Comparison of ENCODE assay signal across 8 cellular contexts in the genomic region with DNA sequence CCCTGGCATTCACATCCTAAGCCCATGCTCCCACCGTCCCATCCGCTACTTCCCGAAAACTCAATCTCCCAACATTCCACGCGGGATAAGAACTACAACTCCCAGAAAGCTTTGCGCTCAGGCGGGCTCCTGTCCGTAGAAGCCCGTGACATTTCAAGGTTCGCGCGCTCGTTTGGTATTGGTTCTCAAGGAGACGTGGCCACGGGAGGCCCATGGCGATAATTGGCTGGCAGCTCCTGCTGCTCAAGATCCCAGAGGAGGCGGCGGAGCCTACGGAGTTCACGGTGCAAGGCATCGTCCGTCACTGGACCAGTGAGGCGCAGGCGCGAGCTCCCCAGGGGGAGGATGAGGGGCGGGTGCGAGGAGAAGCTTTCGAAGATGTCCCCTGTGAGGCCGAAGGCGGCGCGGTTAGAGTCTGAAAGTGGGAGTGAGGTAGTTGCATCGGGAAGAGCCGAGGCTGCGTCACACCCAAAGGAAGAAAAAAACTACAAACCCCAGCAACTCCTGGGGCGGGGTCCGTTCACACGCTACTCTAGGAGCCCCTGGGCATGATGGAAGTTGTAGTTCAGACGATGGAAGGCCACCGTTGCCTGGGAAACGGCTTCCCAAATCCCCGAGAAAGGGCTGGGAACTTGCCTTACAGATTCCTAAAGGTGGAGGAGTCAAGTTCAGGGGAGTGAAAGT. TPM values are rescaled to one million over a fixed set of nuclear protein-coding genes. Genes with fewer than 3 reads are reported as not detected.
DNase-seq lines count a peak whose midpoint lies in the region; ATAC-seq and TF ChIP-seq lines count a peak whose summit lies in the region.

No MANE protein-coding gene starts in this region.

- POLR2A ChIA-PET in PC-3 (lab: Charles Lee; ENCODE audit: unreplicated experiment) = interaction anchor here (0.6 kb wide), 1 partner anchor 87 kb away, joined by 4 read pairs; no protein-coding TSS in a partner anchor
- POLR2A ChIA-PET in naive thymus-derived CD8-positive, alpha-beta T cell (lab: Charles Lee) = interaction anchor here (0.7 to 2.2 kb wide), 8 partner anchors 12 to 1372 kb away, joined by 3 to 13 read pairs (median 6); partner anchors contain the start of genes CA11, DBP, DHX34 and GYS1

- DNase-seq in DMS153 (lab: John Stamatoyannopoulos, UW) (peak; percentile 99), PC-3 (peak; percentile 96), fibroblast of gingiva (ENCODE audit: low read depth) (peak; percentile 99)
- peak; percentile 99 for DNase-seq in Jurkat, Clone E6-1 (ENCODE audit: low read depth, low spot score)
- DNase-seq in activated T-cell treated with anti-CD3 and anti-CD28 coated beads, Interleukin-2, amount 50 U/mL, for 4 hours = peak; percentile 79
- peak; percentile 77 to 96 (median 87) for DNase-seq in naive thymus-derived CD8-positive, alpha-beta T cell
- DNase-seq in stimulated activated naive B cell treated with anti-CD40 and anti-IgM and Interleukin-4, amounts not matched to agents 10 μg/mL and 1 μg/mL and 100 μg/mL, for 72 hours = peak; percentile 92

- CTCF ChIA-PET in PC-3 (lab: Charles Lee) = interaction anchor here (0.6 kb wide), 1 partner anchor 1807 kb away, joined by 4 read pairs; no protein-coding TSS in a partner anchor

- no peaks in the 10 kb centered on the region for H3K9me3 ChIP-seq in PC-3 (ENCODE audit: low read length)

- H3K4me3 Mint-ChIP-seq in activated T-cell treated with anti-CD3 and anti-CD28 coated beads, Interleukin-2, amount 50 U/mL, for 4 hours = peak overlapping the region; percentile 87
- H3K4me3 Mint-ChIP-seq in naive thymus-derived CD8-positive, alpha-beta T cell = peak overlapping the region; percentile 89 to 98 (median 96)
- H3K4me3 Mint-ChIP-seq in stimulated activated naive B cell treated with anti-CD40 and anti-IgM and Interleukin-4, amounts not matched to agents 10 μg/mL and 1 μg/mL and 100 μg/mL, for 72 hours = peak overlapping the region; percentile 92 to 96

- H3K27me3 ChIP-seq in PC-3 (ENCODE audit: low read length) = no peaks in the 10 kb centered on the region

- H3K27ac Mint-ChIP-seq in naive thymus-derived CD8-positive, alpha-beta T cell = peak overlapping the region; percentile 96 to 99 (median 98)
- peak overlapping the region; percentile 98 for H3K27ac Mint-ChIP-seq in stimulated activated naive B cell treated with anti-CD40 and anti-IgM and Interleukin-4, amounts not matched to agents 10 μg/mL and 1 μg/mL and 100 μg/mL, for 72 hours

- peak overlapping the region; percentile 85 for H2AFZ ChIP-seq in PC-3 (ENCODE audit: low read length)

- H3K36me3 Mint-ChIP-seq in activated T-cell treated with anti-CD3 and anti-CD28 coated beads, Interleukin-2, amount 50 U/mL, for 4 hours (ENCODE audit: insufficient read depth) = peaks cover 3% of the 10 kb centered on the region
- H3K36me3 Mint-ChIP-seq in naive thymus-derived CD8-positive, alpha-beta T cell = peaks cover 0 to 9% (median 7%) of the 10 kb centered on the region in 3 donors
- peaks cover 7 to 9% of the 10 kb centered on the region in 2 donors for H3K36me3 Mint-ChIP-seq in stimulated activated naive B cell treated with anti-CD40 and anti-IgM and Interleukin-4, amounts not matched to agents 10 μg/mL and 1 μg/mL and 100 μg/mL, for 72 hours

- H3K9ac ChIP-seq in PC-3 (ENCODE audit: low read length) = peak overlapping the region; percentile 64

- H3K4me1 Mint-ChIP-seq in activated T-cell treated with anti-CD3 and anti-CD28 coated beads, Interleukin-2, amount 50 U/mL, for 4 hours (ENCODE audit: low read depth) = peaks cover 16% of the 10 kb centered on the region
- H3K4me1 Mint-ChIP-seq in naive thymus-derived CD8-positive, alpha-beta T cell = peaks cover 13 to 26% (median 25%) of the 10 kb centered on the region in 4 donors
- peaks cover 11 to 26% of the 10 kb centered on the region in 2 donors for H3K4me1 Mint-ChIP-seq in stimulated activated naive B cell treated with anti-CD40 and anti-IgM and Interleukin-4, amounts not matched to agents 10 μg/mL and 1 μg/mL and 100 μg/mL, for 72 hours

- H3K27ac ChIP-seq in PC-3 (ENCODE audit: low read length) = peak overlapping the region; percentile 14

- no peaks in the 10 kb centered on the region for H3K79me2 ChIP-seq in PC-3 (ENCODE audit: low read length)

- TF ChIP-seq CTCF in PC-3 (conservative IDR thresholded peaks at IDR 0.05; ENCODE audit: low read depth, low read length) = no peak

- no TSS peak for BruUV-seq in PC-3 (replicated peaks; lab: Mats Ljungman, UMichigan)

- H3K4me2 ChIP-seq in PC-3 (ENCODE audit: low read length) = peak overlapping the region; percentile 80

- no peaks in the 10 kb centered on the region for H3K9me2 ChIP-seq in PC-3 (replicated peaks; ENCODE audit: low read length)

- H3K4me3 ChIP-seq in Jurkat, Clone E6-1 (ENCODE audit: low read length) = peak overlapping the region; percentile 70
- H3K4me3 ChIP-seq in PC-3 (ENCODE audit: low read length) = peak overlapping the region; percentile 69

- no peaks in the 10 kb centered on the region for H3K36me3 ChIP-seq in PC-3 (ENCODE audit: low read depth, low read length)

- intact Hi-C loops in PC-3 (cut with micrococcal nuclease) = no loop called here

- H3K27me3 Mint-ChIP-seq in activated T-cell treated with anti-CD3 and anti-CD28 coated beads, Interleukin-2, amount 50 U/mL, for 4 hours (ENCODE audit: low read depth) = no peaks in the 10 kb centered on the region
- H3K27me3 Mint-ChIP-seq in naive thymus-derived CD8-positive, alpha-beta T cell = no peaks in the 10 kb centered on the region
- H3K27me3 Mint-ChIP-seq in stimulated activated naive B cell treated with anti-CD40 and anti-IgM and Interleukin-4, amounts not matched to agents 10 μg/mL and 1 μg/mL and 100 μg/mL, for 72 hours = no peaks in the 10 kb centered on the region

- no peaks in the 10 kb centered on the region for H4K20me1 ChIP-seq in PC-3 (ENCODE audit: low read length)

- ATAC-seq in GM21576 (IDR thresholded peaks at IDR 0.05; ENCODE audit: unreplicated experiment) (peak; percentile 81), PC-3 (peak; percentile 95)
- ATAC-seq in activated T-cell treated with anti-CD3 and anti-CD28 coated beads, Interleukin-2, amount 50 U/mL, for 4 hours = peak; percentile 96
- ATAC-seq in naive thymus-derived CD8-positive, alpha-beta T cell = peak; percentile 82 to 92
- peak; percentile 90 to 93 for ATAC-seq in stimulated activated naive B cell treated with anti-CD40 and anti-IgM and Interleukin-4, amounts not matched to agents 10 μg/mL and 1 μg/mL and 100 μg/mL, for 72 hours (replicated peaks)

- no peaks in the 10 kb centered on the region for H3K4me1 ChIP-seq in PC-3 (ENCODE audit: insufficient read depth, low read length)

- H3K9me3 Mint-ChIP-seq in activated T-cell treated with anti-CD3 and anti-CD28 coated beads, Interleukin-2, amount 50 U/mL, for 4 hours = peaks cover 7% of the 10 kb centered on the region
- H3K9me3 Mint-ChIP-seq in naive thymus-derived CD8-positive, alpha-beta T cell = peaks cover 3 to 11% (median 8%) of the 10 kb centered on the region in 9 donors
- peaks cover 9 to 10% of the 10 kb centered on the region in 2 donors for H3K9me3 Mint-ChIP-seq in stimulated activated naive B cell treated with anti-CD40 and anti-IgM and Interleukin-4, amounts not matched to agents 10 μg/mL and 1 μg/mL and 100 μg/mL, for 72 hours

- no peaks in the 10 kb centered on the region for H3F3A ChIP-seq in PC-3 (ENCODE audit: low read length, unreplicated experiment)

RNA-seq across cellular contexts. Expression of gene MAMSTR, which starts 1.2 kb away (rescaled TPM):
- polyA plus RNA-seq in Jurkat, Clone E6-1 (2012; ENCODE audit: insufficient read depth, insufficient read length) = 1.1 TPM
- 0.18 and 0.40 TPM in 2 replicates for total RNA-seq in PC-3 (2014; rRNA removed)
- total RNA-seq in activated T-cell treated with anti-CD3 and anti-CD28 coated beads, Interleukin-2, amount 50 U/mL, for 4 hours = under 1 TPM; 0.33 to 0.69 (median 0.51) TPM
- 1 to 10 TPM; 2.1 to 2.4 TPM for total RNA-seq in naive thymus-derived CD8-positive, alpha-beta T cell
- polyA plus RNA-seq in naive thymus-derived CD8-positive, alpha-beta T cell = under 1 TPM; 0.28 to 0.77 (median 0.49) TPM

RNA-seq across cellular contexts. Expression of gene RASIP1, which starts 19.7 kb away (rescaled TPM):
- 2.2 TPM for polyA plus RNA-seq in Jurkat, Clone E6-1 (2012; ENCODE audit: insufficient read depth, insufficient read length)
- 0.40 and 0.51 TPM in 2 replicates for total RNA-seq in PC-3 (2014; rRNA removed)
- total RNA-seq in activated T-cell treated with anti-CD3 and anti-CD28 coated beads, Interleukin-2, amount 50 U/mL, for 4 hours = under 1 TPM; 0.16 to 0.65 (median 0.18) TPM
- total RNA-seq in naive thymus-derived CD8-positive, alpha-beta T cell = under 1 TPM in 1 of 2 experiments, not detected in 1; 0.25 TPM
- polyA plus RNA-seq in naive thymus-derived CD8-positive, alpha-beta T cell = under 1 TPM in 2 of 3 donors, not detected in 1; 0.10 to 0.26 TPM

RNA-seq across cellular contexts. Expression of gene FUT2, which starts 25.0 kb away (rescaled TPM):
- polyA plus RNA-seq in Jurkat, Clone E6-1 (2012; ENCODE audit: insufficient read depth, insufficient read length) = 1.6 TPM
- total RNA-seq in PC-3 (2014; rRNA removed) = 0.69 TPM in 1 of 2 replicates, not detected in the other
- total RNA-seq in activated T-cell treated with anti-CD3 and anti-CD28 coated beads, Interleukin-2, amount 50 U/mL, for 4 hours = under 1 TPM in 1 of 3 donors, not detected in 2; 0.14 TPM
- total RNA-seq in naive thymus-derived CD8-positive, alpha-beta T cell = not detected
- polyA plus RNA-seq in naive thymus-derived CD8-positive, alpha-beta T cell = 1 to 10 TPM in 1 of 3 donors, under 1 TPM in 2; 0.17 to 1.8 (median 0.17) TPM

RNA-seq across cellular contexts. Expression of gene IZUMO1, which starts 26.0 kb away (rescaled TPM):
- polyA plus RNA-seq in Jurkat, Clone E6-1 (2012; ENCODE audit: insufficient read depth, insufficient read length) = 0.65 TPM
- not detected in 2 replicates for total RNA-seq in PC-3 (2014; rRNA removed)
- total RNA-seq in activated T-cell treated with anti-CD3 and anti-CD28 coated beads, Interleukin-2, amount 50 U/mL, for 4 hours = not detected
- not detected for total RNA-seq in naive thymus-derived CD8-positive, alpha-beta T cell
- not detected for polyA plus RNA-seq in naive thymus-derived CD8-positive, alpha-beta T cell

RNA-seq across cellular contexts. Expression of gene FUT1, which starts 31.7 kb away (rescaled TPM):
- 0.22 TPM for polyA plus RNA-seq in Jurkat, Clone E6-1 (2012; ENCODE audit: insufficient read depth, insufficient read length)
- total RNA-seq in PC-3 (2014; rRNA removed) = 4.6 and 4.8 TPM in 2 replicates
- total RNA-seq in activated T-cell treated with anti-CD3 and anti-CD28 coated beads, Interleukin-2, amount 50 U/mL, for 4 hours = under 1 TPM; 0.13 to 0.22 (median 0.18) TPM
- total RNA-seq in naive thymus-derived CD8-positive, alpha-beta T cell = not detected
- not detected for polyA plus RNA-seq in naive thymus-derived CD8-positive, alpha-beta T cell

Comparison
In these comparisons a context has a peak if more than half of its experiments do, and no peak if none do; other contexts are left out.
1. Peak in every context shown above with its lines: DNase-seq, ATAC-seq, H3K4me3 ChIP-seq and H3K27ac ChIP-seq.